21 cellular contexts compared by ENCODE assay signal in the genomic region with DNA sequence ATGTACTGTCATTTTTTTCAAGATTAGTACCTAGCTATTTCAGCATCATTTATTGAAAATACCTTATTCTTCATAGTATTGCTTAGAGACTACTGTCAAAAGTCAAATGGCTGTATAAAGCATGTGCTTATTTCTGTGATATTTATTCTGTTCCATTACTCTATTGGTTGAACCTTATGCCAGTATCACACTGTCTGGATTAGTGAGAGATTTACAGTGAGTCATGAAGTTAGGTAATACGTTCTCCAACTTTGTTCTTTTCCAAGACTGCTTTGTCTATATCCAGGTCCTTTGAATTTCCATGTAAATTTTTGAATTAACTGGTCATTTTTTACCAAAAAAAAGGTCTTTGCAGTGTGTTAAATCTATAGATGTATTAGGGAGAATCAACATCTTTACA. TPM values are rescaled to one million over a fixed set of nuclear protein-coding genes. Genes with fewer than 3 reads are reported as not detected.
A peak's percentile ranks its signal among the peaks of the same experiment; 100 is the strongest.
DNase-seq lines count a peak whose midpoint lies in the region; ATAC-seq and TF ChIP-seq lines count a peak whose summit lies in the region.
"Had no signal": no experiment of that assay in that cellular context is flagged by ENCODE, and none has a peak within 500 bp of the region (broad histone marks: within the 10 kb centered on the region; RNA-seq: fewer than 3 reads in every experiment).

No MANE protein-coding gene starts in this region.

- H3K36me3 ChIP-seq in MM.1S (replicated peaks; ENCODE audit: insufficient read depth, low read length) (no peaks in the 10 kb centered on the region), sigmoid colon (no peaks in the 10 kb centered on the region)
- H3K36me3 ChIP-seq: BLaER1 treated with 17β-estradiol and CSF1 and Interleukin-3, amounts not matched to agents 10 nM and 100 nM had no signal

- no peaks in the 10 kb centered on the region for H3K27me3 ChIP-seq in MM.1S (replicated peaks; ENCODE audit: insufficient read depth, low read length)
- no peaks in the 10 kb centered on the region for H3K27me3 ChIP-seq in foreskin keratinocyte
- H3K27me3 ChIP-seq in sigmoid colon = no peaks in the 10 kb centered on the region
- H3K27me3 ChIP-seq: BLaER1 treated with 17β-estradiol and CSF1 and Interleukin-3, amounts not matched to agents 10 nM and 100 nM had no signal

- H3K9ac ChIP-seq in MM.1S (ENCODE audit: low read length) = no peak overlapping the region
- H3K9ac ChIP-seq: BLaER1 treated with 17β-estradiol and CSF1 and Interleukin-3, amounts not matched to agents 10 nM and 100 nM; SK-N-SH had no signal

- H3K4me1 ChIP-seq in MM.1S (ENCODE audit: low read length) (peaks cover 5% of the 10 kb centered on the region; the same call in 1 of the 2 replicates), foreskin keratinocyte (peaks cover 8% of the 10 kb centered on the region), sigmoid colon (no peaks in the 10 kb centered on the region)
- H3K4me1 ChIP-seq: BLaER1 treated with 17β-estradiol and CSF1 and Interleukin-3, amounts not matched to agents 10 nM and 100 nM had no signal

- 0 out of 2 replicates have a peak overlapping the region, but pooled peaks have one; percentile 7 for H3K4me2 ChIP-seq in MM.1S (ENCODE audit: low read depth, low read length)
- H3K4me2 ChIP-seq: BLaER1 treated with 17β-estradiol and CSF1 and Interleukin-3, amounts not matched to agents 10 nM and 100 nM; SK-N-SH had no signal

- no peaks in the 10 kb centered on the region for H4K20me1 ChIP-seq in MM.1S (ENCODE audit: insufficient read depth, low read length)
- H4K20me1 ChIP-seq: BLaER1 treated with 17β-estradiol and CSF1 and Interleukin-3, amounts not matched to agents 10 nM and 100 nM had no signal

- no peak for TF ChIP-seq EP300 in sigmoid colon (IDR thresholded peaks at IDR 0.05)

- intact Hi-C loops in sigmoid colon (cut with DNase I) = no loop called here

- no peak overlapping the region for H3K4me3 ChIP-seq in MM.1S (ENCODE audit: low read length)
- no peak overlapping the region for H3K4me3 ChIP-seq in choroid plexus epithelial cell (ENCODE audit: low read depth, low read length)
- H3K4me3 ChIP-seq in sigmoid colon = no peak overlapping the region
- H3K4me3 ChIP-seq: BLaER1 treated with 17β-estradiol and CSF1 and Interleukin-3, amounts not matched to agents 10 nM and 100 nM had no signal

- TF ChIP-seq CTCF in MM.1S (IDR thresholded peaks at IDR 0.05; ENCODE audit: low read length) = no peak
- TF ChIP-seq CTCF in choroid plexus epithelial cell (conservative IDR thresholded peaks at IDR 0.05; ENCODE audit: low read depth, low read length) = no peak
- TF ChIP-seq CTCF in foreskin keratinocyte (conservative IDR thresholded peaks at IDR 0.05) = no peak
- TF ChIP-seq CTCF in sigmoid colon (IDR thresholded peaks at IDR 0.05) = no peak

- no peak overlapping the region for H2AFZ ChIP-seq in MM.1S (ENCODE audit: low read length)

- WGBS in sigmoid colon, 2 donors = 87% methylated on average over 1 of the region's 1 CpG

- no peaks in the 10 kb centered on the region for H3F3A ChIP-seq in MM.1S (ENCODE audit: insufficient read depth, low read length)

- H3K79me2 ChIP-seq in MM.1S (ENCODE audit: low read length) = no peaks in the 10 kb centered on the region

- ATAC-seq in foreskin keratinocyte = peak; percentile 62
- no peak for ATAC-seq in HG02763 (IDR thresholded peaks at IDR 0.05; ENCODE audit: unreplicated experiment)
- no peak for ATAC-seq in HG03097 (IDR thresholded peaks at IDR 0.05; ENCODE audit: low FRiP score, unreplicated experiment)
- no peak for ATAC-seq in HG03442 (IDR thresholded peaks at IDR 0.05; ENCODE audit: unreplicated experiment)

- no peak overlapping the region for H3K27ac ChIP-seq in MM.1S (ENCODE audit: low read length)
- H3K27ac ChIP-seq in foreskin keratinocyte = no peak overlapping the region
- H3K27ac ChIP-seq in sigmoid colon = no peak overlapping the region
- H3K27ac ChIP-seq: BLaER1 treated with 17β-estradiol and CSF1 and Interleukin-3, amounts not matched to agents 10 nM and 100 nM; RWPE1 had no signal

- no peak for TF ChIP-seq POLR2A in sigmoid colon (IDR thresholded peaks at IDR 0.05)

- H3K9me3 ChIP-seq in MM.1S (replicated peaks; ENCODE audit: insufficient read depth, low read length) = no peaks in the 10 kb centered on the region
- no peaks in the 10 kb centered on the region for H3K9me3 ChIP-seq in sigmoid colon
- H3K9me3 ChIP-seq: BLaER1 treated with 17β-estradiol and CSF1 and Interleukin-3, amounts not matched to agents 10 nM and 100 nM; SK-N-SH had no signal

- H3K9me2 ChIP-seq in MM.1S (replicated peaks; ENCODE audit: insufficient read depth, low read length) = no peaks in the 10 kb centered on the region
- H3K9me2 ChIP-seq: SK-N-SH had no signal

- DNase-seq in MM.1S = no peak
- DNase-seq in choroid plexus epithelial cell (ENCODE audit: low read depth) = peak; percentile 54
- DNase-seq in foreskin keratinocyte = peak in 1 of 2 donors; percentile 33
- DNase-seq in sigmoid colon = no peak
- DNase-seq: CD4-positive, alpha-beta memory T cell; DMS153; KBM-7; NCI-H1105; NCI-H146; NCI-H2029; NCI-H226; NCI-H524; NCI-H774; NK-92 treated with Interleukin-12 subunit alpha and Interleukin-12 subunit beta, amount 100 ng/mL, for 24 hours; SIG-M5; SK-N-SH had no signal

RNA-seq across cellular contexts. Expression of gene RNF217, which starts 18.6 kb away (rescaled TPM):
- total RNA-seq in foreskin keratinocyte = 24.9 and 37.4 TPM in 2 replicates
- polyA plus RNA-seq in foreskin keratinocyte = 5.8 and 6.2 TPM in 2 replicates
- total RNA-seq in sigmoid colon = 10 to 100 TPM; 35.7 to 55.9 (median 49.2) TPM
- polyA plus RNA-seq in sigmoid colon = 1 to 10 TPM; 1.8 to 3.0 (median 1.8) TPM
